ENCODE assay signal across 2 cellular contexts in genomic region chr6:33438978-33439594, GRCh38.
TF ChIP-seq lines count a peak whose summit lies in the region.

No MANE protein-coding gene starts in this region.

TF ChIP-seq in SK-N-SH, 30 proteins besides CTCF, POLR2A, EP300 and RAD21:
- TF ChIP-seq ZBTB33 (IDR thresholded peaks at IDR 0.05; ENCODE audit: borderline replicate concordance, low read depth), result no peak
- no peak for TF ChIP-seq REST (IDR thresholded peaks at IDR 0.05; ENCODE audit: low read depth, low read length)
- TF ChIP-seq NFIC (IDR thresholded peaks at IDR 0.05; ENCODE audit: borderline replicate concordance), result no peak
- TF ChIP-seq FOXJ3 (CRISPR knock-in tag; IDR thresholded peaks at IDR 0.05), result no peak
- no peak for TF ChIP-seq RFX5 (IDR thresholded peaks at IDR 0.05; ENCODE audit: low read length)
- no peak for TF ChIP-seq FOXM1 (IDR thresholded peaks at IDR 0.05; ENCODE audit: low read depth)
- no peak for TF ChIP-seq GABPA (IDR thresholded peaks at IDR 0.05; ENCODE audit: low read depth)
- no peak for TF ChIP-seq MEF2A (IDR thresholded peaks at IDR 0.05; ENCODE audit: borderline replicate concordance, low read depth)
- no peak for TF ChIP-seq TAF1 (IDR thresholded peaks at IDR 0.05; ENCODE audit: borderline replicate concordance, low read depth, low read length)

TF ChIP-seq in SK-N-SH treated with all-trans-retinoic acid at 6 μM for 48 hours, 23 proteins besides CTCF, POLR2A, EP300 and RAD21:
- no peak for TF ChIP-seq ZFP30 (CRISPR knock-in tag; IDR thresholded peaks at IDR 0.05)
- no peak for TF ChIP-seq TCF4 (CRISPR knock-in tag; IDR thresholded peaks at IDR 0.05; ENCODE audit: borderline replicate concordance)
- TF ChIP-seq TOX (CRISPR knock-in tag; IDR thresholded peaks at IDR 0.05; ENCODE audit: borderline replicate concordance), result no peak
- no peak for TF ChIP-seq RARB (CRISPR knock-in tag; IDR thresholded peaks at IDR 0.05)
- TF ChIP-seq CSRNP3 (CRISPR knock-in tag; IDR thresholded peaks at IDR 0.05), result no peak
- no peak for TF ChIP-seq POU6F1 (CRISPR knock-in tag; IDR thresholded peaks at IDR 0.05; ENCODE audit: borderline replicate concordance, low read depth)
- no peak for TF ChIP-seq SNAI2 (CRISPR knock-in tag; IDR thresholded peaks at IDR 0.05)
- no peak for TF ChIP-seq PPARA (CRISPR knock-in tag; IDR thresholded peaks at IDR 0.05; ENCODE audit: borderline replicate concordance)
- no peak for TF ChIP-seq ESRRG (CRISPR knock-in tag; IDR thresholded peaks at IDR 0.05)
- TF ChIP-seq ZFP3 (CRISPR knock-in tag; IDR thresholded peaks at IDR 0.05), result no peak
- no peak for TF ChIP-seq ISL1 (CRISPR knock-in tag; IDR thresholded peaks at IDR 0.05)
- no peak for TF ChIP-seq CSDC2 (CRISPR knock-in tag; IDR thresholded peaks at IDR 0.05)
- TF ChIP-seq BACH2 (CRISPR knock-in tag; IDR thresholded peaks at IDR 0.05; ENCODE audit: borderline replicate concordance), result no peak
- no peak for TF ChIP-seq OSR1 (CRISPR knock-in tag; IDR thresholded peaks at IDR 0.05)
